In the genomic region with DNA sequence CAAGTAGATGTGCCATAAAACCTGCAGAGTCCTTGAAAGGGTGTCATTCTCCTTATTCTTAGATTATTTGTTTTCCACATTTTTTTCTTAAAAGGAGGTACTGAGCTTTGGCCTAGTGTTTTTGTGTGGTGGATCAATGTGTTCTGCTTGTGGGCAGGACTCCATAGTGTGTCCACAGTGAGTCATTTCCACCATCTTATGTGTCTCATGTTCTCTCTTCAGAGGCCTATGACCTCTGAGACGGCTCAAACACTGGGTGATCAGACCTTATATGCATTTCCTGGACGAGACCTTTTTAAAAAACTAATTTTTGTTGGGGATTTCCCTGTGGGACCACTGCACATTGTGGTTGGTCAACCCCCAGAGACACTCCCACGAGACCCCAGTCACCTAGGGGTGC, we compare ENCODE assay signal across 2 cellular contexts.
TF ChIP-seq lines count a peak whose summit lies in the region.

No MANE protein-coding gene starts in this region.

TF ChIP-seq in HepG2, 621 proteins besides CTCF, POLR2A, EP300 and RAD21:
- TF ChIP-seq RBM22 (optimal IDR thresholded peaks at IDR 0.05; ENCODE audit: low read length) (no peak), FOXK1 (CRISPR knock-in tag; IDR thresholded peaks at IDR 0.05; ENCODE audit: borderline replicate concordance, low read depth) (no peak), FOSL2 (CRISPR knock-in tag; IDR thresholded peaks at IDR 0.05) (peak; percentile 55), CSRNP2 (CRISPR knock-in tag; conservative IDR thresholded peaks at IDR 0.05; ENCODE audit: low read depth) (no peak), NFATC3 (CRISPR knock-in tag; IDR thresholded peaks at IDR 0.05) (no peak), ZMYM4 (CRISPR knock-in tag; IDR thresholded peaks at IDR 0.05) (no peak)

TF ChIP-seq in endothelial cell of umbilical vein, 7 proteins besides CTCF, POLR2A, EP300 and RAD21:
- no peak for TF ChIP-seq GATA2 (IDR thresholded peaks at IDR 0.05; ENCODE audit: insufficient read depth, insufficient read length, low read depth, low read length)
- TF ChIP-seq FOS (IDR thresholded peaks at IDR 0.05; ENCODE audit: borderline replicate concordance, insufficient read depth, low read length), result peak; percentile 70
- TF ChIP-seq EZH2 (IDR thresholded peaks at IDR 0.05; ENCODE audit: borderline replicate concordance, low read depth, low read length, severe bottlenecking), result no peak
